17 cellular contexts compared by ENCODE assay signal in genomic region chr17:57982452-57983170, GRCh38. TPM values are rescaled to one million over a fixed set of nuclear protein-coding genes. Genes with fewer than 3 reads are reported as not detected.
DNase-seq lines count a peak whose midpoint lies in the region; ATAC-seq and TF ChIP-seq lines count a peak whose summit lies in the region.
"Had no signal": no experiment of that assay in that cellular context is flagged by ENCODE, and none has a peak within 500 bp of the region (broad histone marks: within the 10 kb centered on the region; RNA-seq: fewer than 3 reads in every experiment).

No MANE protein-coding gene starts in this region.

- H3K4me3 ChIP-seq in hepatocyte: no peak overlapping the region

- H3K27me3 ChIP-seq in hepatocyte: no peaks in the 10 kb centered on the region

- H3K4me3 Mint-ChIP-seq in T-cell: peak overlapping the region in 2 of 3 donors; percentile 17 to 89
- H3K4me3 Mint-ChIP-seq in stimulated activated effector memory CD8-positive, alpha-beta T cell treated with anti-CD3 and anti-CD28 coated beads, Interleukin-12 subunit alpha, Interleukin-12 subunit beta, amount 100 ng/mL, for 72 hours: peak overlapping the region; percentile 9
- H3K4me3 Mint-ChIP-seq in T-helper 2 cell treated with Interferon-gamma antibody and Interleukin-4, amounts not matched to agents 5 μg/mL and 100 μg/mL, for 36 hours: no peak overlapping the region
- H3K4me3 Mint-ChIP-seq: H9, memory B cell, WTC11 had no signal

- peaks cover 42% of the 10 kb centered on the region for H3K4me1 ChIP-seq in hepatocyte (ENCODE audit: insufficient read depth)

- peak overlapping the region; percentile 5 to 19 for H3K27ac Mint-ChIP-seq in T-cell
- H3K27ac Mint-ChIP-seq in stimulated activated effector memory CD8-positive, alpha-beta T cell treated with anti-CD3 and anti-CD28 coated beads, Interleukin-12 subunit alpha, Interleukin-12 subunit beta, amount 100 ng/mL, for 72 hours: no peak overlapping the region
- H3K27ac Mint-ChIP-seq in T-helper 2 cell treated with Interferon-gamma antibody and Interleukin-4, amounts not matched to agents 5 μg/mL and 100 μg/mL, for 36 hours: no peak overlapping the region
- H3K27ac Mint-ChIP-seq: H9, memory B cell had no signal

- peaks cover 79% of the 10 kb centered on the region for H4K20me1 ChIP-seq in hepatocyte (ENCODE audit: insufficient read depth, poor library complexity, severe bottlenecking)

- no peak overlapping the region for H2AFZ ChIP-seq in hepatocyte

- H3K9me3 Mint-ChIP-seq in T-cell: no peaks in the 10 kb centered on the region
- H3K9me3 Mint-ChIP-seq in stimulated activated effector memory CD8-positive, alpha-beta T cell treated with anti-CD3 and anti-CD28 coated beads, Interleukin-12 subunit alpha, Interleukin-12 subunit beta, amount 100 ng/mL, for 72 hours: no peaks in the 10 kb centered on the region
- no peaks in the 10 kb centered on the region for H3K9me3 Mint-ChIP-seq in T-helper 2 cell treated with Interferon-gamma antibody and Interleukin-4, amounts not matched to agents 5 μg/mL and 100 μg/mL, for 36 hours
- H3K9me3 Mint-ChIP-seq: H9, memory B cell, WTC11 had no signal

- CTCF ChIA-PET in T-cell (lab: Charles Lee): interaction anchor here in 1 of 2 donors (1.1 kb wide), 1 partner anchor 17 kb away, joined by 3 read pairs; no protein-coding TSS in a partner anchor

- H3K9me2 ChIP-seq in hepatocyte (replicated peaks; ENCODE audit: insufficient read depth): no peaks in the 10 kb centered on the region

- no peaks in the 10 kb centered on the region for H3K27me3 Mint-ChIP-seq in T-cell
- H3K27me3 Mint-ChIP-seq in T-helper 2 cell treated with Interferon-gamma antibody and Interleukin-4, amounts not matched to agents 5 μg/mL and 100 μg/mL, for 36 hours (ENCODE audit: low read depth): no peaks in the 10 kb centered on the region
- H3K27me3 Mint-ChIP-seq: memory B cell had no signal

- ATAC-seq in T-cell (replicated peaks in 1 of 4) (peak in 1 of 4 experiments; percentile 49), HG02571 (IDR thresholded peaks at IDR 0.05; ENCODE audit: unreplicated experiment) (no peak)
- peak; percentile 64 for ATAC-seq in stimulated activated effector memory CD8-positive, alpha-beta T cell treated with anti-CD3 and anti-CD28 coated beads, Interleukin-12 subunit alpha, Interleukin-12 subunit beta, amount 100 ng/mL, for 72 hours
- ATAC-seq: sciatic nerve, WTC11 had no signal

- peaks cover 95% of the 10 kb centered on the region for H3K79me2 ChIP-seq in hepatocyte

- POLR2A ChIA-PET in T-cell (lab: Charles Lee): interaction anchor here (0.6 to 1.1 kb wide), 3 partner anchors 9 to 126 kb away, joined by 3 to 7 read pairs (median 4); no protein-coding TSS in a partner anchor

- peak overlapping the region; percentile 3 for H3K4me2 ChIP-seq in hepatocyte

- TF ChIP-seq CTCF in hepatocyte (IDR thresholded peaks at IDR 0.05; ENCODE audit: poor library complexity): no peak

- H3K9me3 ChIP-seq in hepatocyte (ENCODE audit: low read depth): no peaks in the 10 kb centered on the region
- H3K9me3 ChIP-seq: Caco-2 had no signal

- peak; percentile 53 for DNase-seq in activated CD8-positive, alpha-beta memory T cell treated with anti-CD3 and anti-CD28 coated beads for 24 hours
- DNase-seq in activated CD8-positive, alpha-beta memory T cell treated with anti-CD3 and anti-CD28 coated beads, Interleukin-2, amount 50 U/mL, for 4 hours: no peak
- no peak for DNase-seq in T-cell
- DNase-seq in hepatocyte (ENCODE audit: low spot score): no peak
- DNase-seq in stimulated activated effector memory CD8-positive, alpha-beta T cell treated with anti-CD3 and anti-CD28 coated beads, Interleukin-12 subunit alpha, Interleukin-12 subunit beta, amount 100 ng/mL, for 72 hours (ENCODE audit: low spot score in 2 of 2): no peak
- DNase-seq in T-helper 2 cell treated with Interferon-gamma antibody and Interleukin-4, amounts not matched to agents 5 μg/mL and 100 μg/mL, for 36 hours (ENCODE audit: low spot score): no peak
- no peak for DNase-seq in SHP77 (lab: John Stamatoyannopoulos, UW)
- DNase-seq: Caco-2; H9; NCI-H1092; NCI-H69; stimulated activated CD4-positive, alpha-beta T cell treated with anti-CD3 and anti-CD28 coated beads, Interleukin-4, amount 100 ng/mL, for 1 hour; T-helper 1 cell had no signal

- WGBS in hepatocyte (ENCODE audit: low lambda C conversion rate, missing lambda C conversion rate): 82% methylated on average over 14 of the region's 14 CpGs

- peaks cover 69 to 75% (median 72%) of the 10 kb centered on the region in 3 donors for H3K4me1 Mint-ChIP-seq in T-cell
- peaks cover 63% of the 10 kb centered on the region for H3K4me1 Mint-ChIP-seq in stimulated activated effector memory CD8-positive, alpha-beta T cell treated with anti-CD3 and anti-CD28 coated beads, Interleukin-12 subunit alpha, Interleukin-12 subunit beta, amount 100 ng/mL, for 72 hours
- H3K4me1 Mint-ChIP-seq in T-helper 2 cell treated with Interferon-gamma antibody and Interleukin-4, amounts not matched to agents 5 μg/mL and 100 μg/mL, for 36 hours (ENCODE audit: low read depth): peaks cover 49% of the 10 kb centered on the region

- H3K36me3 Mint-ChIP-seq in T-cell: peaks cover 38% of the 10 kb centered on the region
- peaks cover 73% of the 10 kb centered on the region for H3K36me3 Mint-ChIP-seq in stimulated activated effector memory CD8-positive, alpha-beta T cell treated with anti-CD3 and anti-CD28 coated beads, Interleukin-12 subunit alpha, Interleukin-12 subunit beta, amount 100 ng/mL, for 72 hours
- peaks cover 51% of the 10 kb centered on the region for H3K36me3 Mint-ChIP-seq in T-helper 2 cell treated with Interferon-gamma antibody and Interleukin-4, amounts not matched to agents 5 μg/mL and 100 μg/mL, for 36 hours (ENCODE audit: low read depth)

- peaks cover 4% of the 10 kb centered on the region for H3K36me3 ChIP-seq in hepatocyte (replicated peaks; ENCODE audit: insufficient read depth, low read depth)

- no peak overlapping the region for H3K27ac ChIP-seq in hepatocyte

RNA-seq across cellular contexts. Expression of gene VEZF1, which starts 5.4 kb away (rescaled TPM):
- total RNA-seq in T-cell (10 to 100 TPM; 43.1 to 68.1 (median 63.8) TPM), hepatocyte (56.0 and 57.3 TPM in 2 replicates)
- 19.1 and 20.9 TPM in 2 replicates for polyA plus RNA-seq in hepatocyte

RNA-seq across cellular contexts. Expression of gene SRSF1, which starts 24.4 kb away (rescaled TPM):
- total RNA-seq in T-cell: 100 to 1,000 TPM; 112 to 266 (median 261) TPM
- 175 and 189 TPM in 2 replicates for total RNA-seq in hepatocyte
- 98.3 and 107 TPM in 2 replicates for polyA plus RNA-seq in hepatocyte

RNA-seq across cellular contexts. Expression of gene CUEDC1, which starts 27.4 kb away (rescaled TPM):
- total RNA-seq in T-cell (1 to 10 TPM in 1 of 5 donors, under 1 TPM in 3, not detected in 1; 0.33 to 1.4 (median 0.74) TPM), hepatocyte (9.3 and 11.6 TPM in 2 replicates)
- polyA plus RNA-seq in hepatocyte: 23.3 and 27.4 TPM in 2 replicates

Comparison
In these comparisons a context has a peak if more than half of its experiments do, and no peak if none do; other contexts are left out.
1. H3K27ac Mint-ChIP-seq: peak in T-cell (2 of 2); none in stimulated activated effector memory CD8-positive, alpha-beta T cell treated with anti-CD3 and anti-CD28 coated beads, Interleukin-12 subunit alpha, Interleukin-12 subunit beta, amount 100 ng/mL, for 72 hours (single experiment) and T-helper 2 cell treated with Interferon-gamma antibody and Interleukin-4, amounts not matched to agents 5 μg/mL and 100 μg/mL, for 36 hours (single experiment).